Comparison of ENCODE assay signal across 1 cellular context in the genomic region with DNA sequence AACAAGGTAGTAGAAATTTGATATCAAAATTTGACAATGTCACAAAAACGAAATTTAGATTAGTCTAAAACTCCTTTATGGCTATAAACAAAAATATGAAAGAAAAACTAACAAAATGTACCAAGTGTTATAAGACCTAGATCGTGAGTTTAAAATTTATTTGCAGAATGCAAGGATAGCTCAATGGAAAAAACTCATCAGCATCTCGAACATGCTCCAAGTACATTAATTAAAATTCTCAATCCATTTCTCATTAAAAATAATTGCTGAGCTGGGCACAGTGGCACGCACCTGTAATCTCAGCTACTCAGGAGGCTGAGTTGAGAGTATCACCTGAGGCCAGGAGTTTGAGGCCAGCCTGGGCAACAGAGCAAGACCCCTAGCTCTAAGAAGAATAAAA.
A peak's percentile ranks its signal among the peaks of the same experiment; 100 is the strongest.
TF ChIP-seq lines count a peak whose summit lies in the region.

No MANE protein-coding gene starts in this region.

TF ChIP-seq in K562, 482 proteins besides CTCF, POLR2A, EP300 and RAD21 (continued from another document):
- TF ChIP-seq, protein P1, sequence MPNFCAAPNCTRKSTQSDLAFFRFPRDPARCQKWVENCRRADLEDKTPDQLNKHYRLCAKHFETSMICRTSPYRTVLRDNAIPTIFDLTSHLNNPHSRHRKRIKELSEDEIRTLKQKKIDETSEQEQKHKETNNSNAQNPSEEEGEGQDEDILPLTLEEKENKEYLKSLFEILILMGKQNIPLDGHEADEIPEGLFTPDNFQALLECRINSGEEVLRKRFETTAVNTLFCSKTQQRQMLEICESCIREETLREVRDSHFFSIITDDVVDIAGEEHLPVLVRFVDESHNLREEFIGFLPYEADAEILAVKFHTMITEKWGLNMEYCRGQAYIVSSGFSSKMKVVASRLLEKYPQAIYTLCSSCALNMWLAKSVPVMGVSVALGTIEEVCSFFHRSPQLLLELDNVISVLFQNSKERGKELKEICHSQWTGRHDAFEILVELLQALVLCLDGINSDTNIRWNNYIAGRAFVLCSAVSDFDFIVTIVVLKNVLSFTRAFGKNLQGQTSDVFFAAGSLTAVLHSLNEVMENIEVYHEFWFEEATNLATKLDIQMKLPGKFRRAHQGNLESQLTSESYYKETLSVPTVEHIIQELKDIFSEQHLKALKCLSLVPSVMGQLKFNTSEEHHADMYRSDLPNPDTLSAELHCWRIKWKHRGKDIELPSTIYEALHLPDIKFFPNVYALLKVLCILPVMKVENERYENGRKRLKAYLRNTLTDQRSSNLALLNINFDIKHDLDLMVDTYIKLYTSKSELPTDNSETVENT (CRISPR knock-in tag; IDR thresholded peaks at IDR 0.05), result no peak
- TF ChIP-seq, protein P2, sequence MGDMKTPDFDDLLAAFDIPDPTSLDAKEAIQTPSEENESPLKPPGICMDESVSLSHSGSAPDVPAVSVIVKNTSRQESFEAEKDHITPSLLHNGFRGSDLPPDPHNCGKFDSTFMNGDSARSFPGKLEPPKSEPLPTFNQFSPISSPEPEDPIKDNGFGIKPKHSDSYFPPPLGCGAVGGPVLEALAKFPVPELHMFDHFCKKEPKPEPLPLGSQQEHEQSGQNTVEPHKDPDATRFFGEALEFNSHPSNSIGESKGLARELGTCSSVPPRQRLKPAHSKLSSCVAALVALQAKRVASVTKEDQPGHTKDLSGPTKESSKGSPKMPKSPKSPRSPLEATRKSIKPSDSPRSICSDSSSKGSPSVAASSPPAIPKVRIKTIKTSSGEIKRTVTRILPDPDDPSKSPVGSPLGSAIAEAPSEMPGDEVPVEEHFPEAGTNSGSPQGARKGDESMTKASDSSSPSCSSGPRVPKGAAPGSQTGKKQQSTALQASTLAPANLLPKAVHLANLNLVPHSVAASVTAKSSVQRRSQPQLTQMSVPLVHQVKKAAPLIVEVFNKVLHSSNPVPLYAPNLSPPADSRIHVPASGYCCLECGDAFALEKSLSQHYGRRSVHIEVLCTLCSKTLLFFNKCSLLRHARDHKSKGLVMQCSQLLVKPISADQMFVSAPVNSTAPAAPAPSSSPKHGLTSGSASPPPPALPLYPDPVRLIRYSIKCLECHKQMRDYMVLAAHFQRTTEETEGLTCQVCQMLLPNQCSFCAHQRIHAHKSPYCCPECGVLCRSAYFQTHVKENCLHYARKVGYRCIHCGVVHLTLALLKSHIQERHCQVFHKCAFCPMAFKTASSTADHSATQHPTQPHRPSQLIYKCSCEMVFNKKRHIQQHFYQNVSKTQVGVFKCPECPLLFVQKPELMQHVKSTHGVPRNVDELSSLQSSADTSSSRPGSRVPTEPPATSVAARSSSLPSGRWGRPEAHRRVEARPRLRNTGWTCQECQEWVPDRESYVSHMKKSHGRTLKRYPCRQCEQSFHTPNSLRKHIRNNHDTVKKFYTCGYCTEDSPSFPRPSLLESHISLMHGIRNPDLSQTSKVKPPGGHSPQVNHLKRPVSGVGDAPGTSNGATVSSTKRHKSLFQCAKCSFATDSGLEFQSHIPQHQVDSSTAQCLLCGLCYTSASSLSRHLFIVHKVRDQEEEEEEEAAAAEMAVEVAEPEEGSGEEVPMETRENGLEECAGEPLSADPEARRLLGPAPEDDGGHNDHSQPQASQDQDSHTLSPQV (IDR thresholded peaks at IDR 0.05), result no peak
- TF ChIP-seq ZNF121 (CRISPR knock-in tag; conservative IDR thresholded peaks at IDR 0.05) (peak; percentile 52; the same call in 1 of the 2 replicates), ZNF699 (CRISPR knock-in tag; IDR thresholded peaks at IDR 0.05; ENCODE audit: insufficient replicate concordance) (no peak), MAFK (IDR thresholded peaks at IDR 0.05; ENCODE audit: low read length) (no peak), ZNF324 (CRISPR knock-in tag; IDR thresholded peaks at IDR 0.05) (peak; percentile 98), BRCA1 (IDR thresholded peaks at IDR 0.05) (no peak), BRCA1 (CRISPR knock-in tag; IDR thresholded peaks at IDR 0.05) (no peak), RBM22 (IDR thresholded peaks at IDR 0.05; ENCODE audit: low read depth, low read length, poor library complexity, severe bottlenecking) (no peak), HMGN3 (IDR thresholded peaks at IDR 0.05; ENCODE audit: borderline replicate concordance, extremely low read depth, insufficient read length, low read depth, low read length) (no peak), ZNF175 (CRISPR knock-in tag; IDR thresholded peaks at IDR 0.05; ENCODE audit: low read depth) (no peak), RBM25 (IDR thresholded peaks at IDR 0.05; ENCODE audit: low read depth, low read length, severe bottlenecking) (peak; percentile 27), ZBTB1 (CRISPR knock-in tag; IDR thresholded peaks at IDR 0.05; ENCODE audit: borderline replicate concordance, low read depth) (no peak)
- TF ChIP-seq, protein P3, sequence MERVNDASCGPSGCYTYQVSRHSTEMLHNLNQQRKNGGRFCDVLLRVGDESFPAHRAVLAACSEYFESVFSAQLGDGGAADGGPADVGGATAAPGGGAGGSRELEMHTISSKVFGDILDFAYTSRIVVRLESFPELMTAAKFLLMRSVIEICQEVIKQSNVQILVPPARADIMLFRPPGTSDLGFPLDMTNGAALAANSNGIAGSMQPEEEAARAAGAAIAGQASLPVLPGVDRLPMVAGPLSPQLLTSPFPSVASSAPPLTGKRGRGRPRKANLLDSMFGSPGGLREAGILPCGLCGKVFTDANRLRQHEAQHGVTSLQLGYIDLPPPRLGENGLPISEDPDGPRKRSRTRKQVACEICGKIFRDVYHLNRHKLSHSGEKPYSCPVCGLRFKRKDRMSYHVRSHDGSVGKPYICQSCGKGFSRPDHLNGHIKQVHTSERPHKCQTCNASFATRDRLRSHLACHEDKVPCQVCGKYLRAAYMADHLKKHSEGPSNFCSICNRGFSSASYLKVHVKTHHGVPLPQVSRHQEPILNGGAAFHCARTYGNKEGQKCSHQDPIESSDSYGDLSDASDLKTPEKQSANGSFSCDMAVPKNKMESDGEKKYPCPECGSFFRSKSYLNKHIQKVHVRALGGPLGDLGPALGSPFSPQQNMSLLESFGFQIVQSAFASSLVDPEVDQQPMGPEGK (CRISPR knock-in tag; IDR thresholded peaks at IDR 0.05; ENCODE audit: borderline replicate concordance), result no peak
- TF ChIP-seq, protein P4, sequence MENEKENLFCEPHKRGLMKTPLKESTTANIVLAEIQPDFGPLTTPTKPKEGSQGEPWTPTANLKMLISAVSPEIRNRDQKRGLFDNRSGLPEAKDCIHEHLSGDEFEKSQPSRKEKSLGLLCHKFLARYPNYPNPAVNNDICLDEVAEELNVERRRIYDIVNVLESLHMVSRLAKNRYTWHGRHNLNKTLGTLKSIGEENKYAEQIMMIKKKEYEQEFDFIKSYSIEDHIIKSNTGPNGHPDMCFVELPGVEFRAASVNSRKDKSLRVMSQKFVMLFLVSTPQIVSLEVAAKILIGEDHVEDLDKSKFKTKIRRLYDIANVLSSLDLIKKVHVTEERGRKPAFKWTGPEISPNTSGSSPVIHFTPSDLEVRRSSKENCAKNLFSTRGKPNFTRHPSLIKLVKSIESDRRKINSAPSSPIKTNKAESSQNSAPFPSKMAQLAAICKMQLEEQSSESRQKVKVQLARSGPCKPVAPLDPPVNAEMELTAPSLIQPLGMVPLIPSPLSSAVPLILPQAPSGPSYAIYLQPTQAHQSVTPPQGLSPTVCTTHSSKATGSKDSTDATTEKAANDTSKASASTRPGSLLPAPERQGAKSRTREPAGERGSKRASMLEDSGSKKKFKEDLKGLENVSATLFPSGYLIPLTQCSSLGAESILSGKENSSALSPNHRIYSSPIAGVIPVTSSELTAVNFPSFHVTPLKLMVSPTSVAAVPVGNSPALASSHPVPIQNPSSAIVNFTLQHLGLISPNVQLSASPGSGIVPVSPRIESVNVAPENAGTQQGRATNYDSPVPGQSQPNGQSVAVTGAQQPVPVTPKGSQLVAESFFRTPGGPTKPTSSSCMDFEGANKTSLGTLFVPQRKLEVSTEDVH (IDR thresholded peaks at IDR 0.05; ENCODE audit: low read depth, partially characterized antibody), result no peak
